ENCODE assay signal across 4 cellular contexts in the genomic region with DNA sequence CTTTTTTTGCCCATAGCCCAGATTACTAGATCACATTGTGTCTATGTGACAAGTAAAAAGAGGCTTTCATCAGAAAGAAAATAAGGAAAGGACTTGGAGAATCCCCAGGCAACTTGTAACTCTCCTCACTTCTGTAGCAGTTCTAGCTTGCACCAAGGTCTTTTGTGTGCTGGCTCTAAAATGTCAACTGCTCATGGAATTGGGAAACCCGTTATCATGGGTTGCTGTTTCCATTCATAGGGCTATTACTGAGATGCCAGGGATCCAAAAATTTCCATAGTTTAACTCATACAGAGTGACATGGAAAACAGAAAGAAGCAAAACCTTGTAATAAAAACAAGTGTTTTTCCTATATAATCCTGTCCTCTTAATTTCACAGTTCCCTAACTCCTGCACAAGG.
"Had no signal": no experiment of that assay in that cellular context is flagged by ENCODE, and none has a peak within 500 bp of the region (broad histone marks: within the 10 kb centered on the region; RNA-seq: fewer than 3 reads in every experiment).

No MANE protein-coding gene starts in this region.

- H3K9me3 Mint-ChIP-seq: GM23338, H9 had no signal

- ATAC-seq: GM23338 had no signal

- DNase-seq: H9, HCEC 1CT, IMR-90 had no signal

- H3K4me3 Mint-ChIP-seq: GM23338, H9 had no signal

- H3K27ac Mint-ChIP-seq: GM23338, H9 had no signal

- H3K4me3 ChIP-seq: GM23338 had no signal
